Comparison of ENCODE assay signal across 1 cellular context in genomic region chr4:176883681-176884418, GRCh38.
TF ChIP-seq lines count a peak whose summit lies in the region.

No MANE protein-coding gene starts in this region.

TF ChIP-seq in H1, 55 proteins besides CTCF, POLR2A, EP300 and RAD21:
- TF ChIP-seq SP1 (IDR thresholded peaks at IDR 0.05; ENCODE audit: low read depth, low read length) (no peak), CBX5 (IDR thresholded peaks at IDR 0.05; ENCODE audit: low read depth, low read length) (no peak), POU5F1 (IDR thresholded peaks at IDR 0.05; ENCODE audit: low read depth, low read length) (no peak), BCL11A (IDR thresholded peaks at IDR 0.05; ENCODE audit: low read depth in 2 of 2, low read length in 2 of 2) (no peak), SUZ12 (IDR thresholded peaks at IDR 0.05; ENCODE audit: low read length) (no peak), JUN (IDR thresholded peaks at IDR 0.05; ENCODE audit: low read depth, low read length) (no peak), ZNF274 (IDR thresholded peaks at IDR 0.05; ENCODE audit: borderline replicate concordance, extremely low read depth, low read length) (no peak), SIN3A (conservative IDR thresholded peaks at IDR 0.05 in 1 of 2, IDR thresholded peaks at IDR 0.05 in 1 of 2; ENCODE audit: low read depth in 1 of 2, low read length in 2 of 2) (no peak), CEBPB (IDR thresholded peaks at IDR 0.05; ENCODE audit: low read depth, low read length) (no peak), RNF2 (IDR thresholded peaks at IDR 0.05; ENCODE audit: borderline replicate concordance, low read depth, low read length, missing control alignments, poor library complexity, severe bottlenecking) (no peak), E2F6 (IDR thresholded peaks at IDR 0.05) (no peak), SRF (IDR thresholded peaks at IDR 0.05; ENCODE audit: low read depth, low read length) (no peak), USF2 (IDR thresholded peaks at IDR 0.05; ENCODE audit: low read length) (no peak), CHD1 (IDR thresholded peaks at IDR 0.05; ENCODE audit: low read depth, low read length) (no peak)
